In genomic region chr9:107638496-107638895, GRCh38 we compare ENCODE assay signal across 8 cellular contexts.
DNase-seq lines count a peak whose midpoint lies in the region; ATAC-seq and TF ChIP-seq lines count a peak whose summit lies in the region.

No MANE protein-coding gene starts in this region.

- BruUV-seq in MCF 10A (replicated peaks; lab: Mats Ljungman, UMichigan): no TSS peak

- peaks cover 9 to 26% of the 10 kb centered on the region in 2 donors for H3K4me1 ChIP-seq in thoracic aorta (ENCODE audit: control insufficient read depth in 1 of 2, low read depth in 2 of 2)

- peak overlapping the region; percentile 49 for H3K4me3 Mint-ChIP-seq in activated CD4-positive, alpha-beta T cell treated with anti-CD3 and anti-CD28 coated beads, Interleukin-2, amount 10 ng/mL, durations not matched to agents 7 days and 5 days
- peak overlapping the region; percentile 69 for H3K4me3 Mint-ChIP-seq in MCF 10A (ENCODE audit: unreplicated experiment)

- ATAC-seq in thoracic aorta (ENCODE audit: insufficient number of reproducible peaks, low FRiP score, low read depth) (no peak), GM21367 (IDR thresholded peaks at IDR 0.05; ENCODE audit: unreplicated experiment) (no peak)

- POLR2A ChIA-PET in activated CD4-positive, alpha-beta T cell treated with anti-CD3 and anti-CD28 coated beads, Interleukin-2, amount 10 ng/mL, durations not matched to agents 7 days and 5 days (lab: Charles Lee): no interaction called here
- POLR2A ChIA-PET in MCF 10A (lab: Yijun Ruan, JAX): no interaction called here

- no peak for TF ChIP-seq CTCF in MCF 10A (IDR thresholded peaks at IDR 0.05; ENCODE audit: unreplicated experiment)
- no peak for TF ChIP-seq CTCF in thoracic aorta (IDR thresholded peaks at IDR 0.05)

- intact Hi-C loops in MCF 10A (cut with micrococcal nuclease): no loop called here

- CTCF ChIA-PET in activated CD4-positive, alpha-beta T cell treated with anti-CD3 and anti-CD28 coated beads, Interleukin-2, amount 10 ng/mL, durations not matched to agents 7 days and 5 days (lab: Charles Lee): no interaction called here
- CTCF ChIA-PET in MCF 10A (lab: Yijun Ruan, JAX): interaction anchor here (0.5 to 0.6 kb wide), 2 partner anchors 17 to 299 kb away, joined by 3 read pairs; no protein-coding TSS in a partner anchor

- H3K36me3 ChIP-seq in thoracic aorta: no peaks in the 10 kb centered on the region

- H3K9me3 ChIP-seq in thoracic aorta: no peaks in the 10 kb centered on the region

- peak overlapping the region; percentile 90 to 95 for H3K27ac ChIP-seq in thoracic aorta

- no peaks in the 10 kb centered on the region for H3K9me3 Mint-ChIP-seq in activated CD4-positive, alpha-beta T cell treated with anti-CD3 and anti-CD28 coated beads, Interleukin-2, amount 10 ng/mL, durations not matched to agents 7 days and 5 days
- H3K9me3 Mint-ChIP-seq in MCF 10A (ENCODE audit: unreplicated experiment): no peaks in the 10 kb centered on the region

- H3K36me3 Mint-ChIP-seq in activated CD4-positive, alpha-beta T cell treated with anti-CD3 and anti-CD28 coated beads, Interleukin-2, amount 10 ng/mL, durations not matched to agents 7 days and 5 days (ENCODE audit: low read depth): no peaks in the 10 kb centered on the region
- H3K36me3 Mint-ChIP-seq in MCF 10A (ENCODE audit: insufficient read depth, unreplicated experiment): no peaks in the 10 kb centered on the region

- H3K27ac Mint-ChIP-seq in activated CD4-positive, alpha-beta T cell treated with anti-CD3 and anti-CD28 coated beads, Interleukin-2, amount 10 ng/mL, durations not matched to agents 7 days and 5 days: no peak overlapping the region
- H3K27ac Mint-ChIP-seq in MCF 10A (ENCODE audit: low read depth, unreplicated experiment): peak overlapping the region; percentile 92

- peak overlapping the region; percentile 73 for H3K4me3 ChIP-seq in thoracic aorta

- peaks cover 42% of the 10 kb centered on the region for H3K27me3 Mint-ChIP-seq in activated CD4-positive, alpha-beta T cell treated with anti-CD3 and anti-CD28 coated beads, Interleukin-2, amount 10 ng/mL, durations not matched to agents 7 days and 5 days
- H3K27me3 Mint-ChIP-seq in MCF 10A (ENCODE audit: insufficient read depth, unreplicated experiment): no peaks in the 10 kb centered on the region

- no peaks in the 10 kb centered on the region for H3K27me3 ChIP-seq in thoracic aorta (replicated peaks; ENCODE audit: insufficient read depth)

- no peak for DNase-seq in activated CD4-positive, alpha-beta T cell treated with anti-CD3 and anti-CD28 coated beads, Interleukin-2, amount 10 ng/mL, durations not matched to agents 7 days and 5 days
- no peak for DNase-seq in activated CD4-positive, alpha-beta T cell treated with anti-CD3 and anti-CD28 coated beads for 1 hour
- DNase-seq in MCF 10A (ENCODE audit: unreplicated experiment) (no peak), medulla oblongata (ENCODE audit: extremely low spot score) (peak; percentile 28), thoracic aorta (ENCODE audit: low spot score) (no peak), RPMI8226 (no peak), pons (ENCODE audit: low spot score) (no peak)

- H3K4me1 Mint-ChIP-seq in activated CD4-positive, alpha-beta T cell treated with anti-CD3 and anti-CD28 coated beads, Interleukin-2, amount 10 ng/mL, durations not matched to agents 7 days and 5 days: peaks cover 3% of the 10 kb centered on the region
- peaks cover 15% of the 10 kb centered on the region for H3K4me1 Mint-ChIP-seq in MCF 10A (ENCODE audit: insufficient read depth, unreplicated experiment)
